Comparison of ENCODE assay signal across 15 cellular contexts in genomic region chr10:14024349-14025202, GRCh38.
DNase-seq lines count a peak whose midpoint lies in the region; ATAC-seq and TF ChIP-seq lines count a peak whose summit lies in the region.
"Had no signal": no experiment of that assay in that cellular context is flagged by ENCODE, and none has a peak within 500 bp of the region (broad histone marks: within the 10 kb centered on the region; RNA-seq: fewer than 3 reads in every experiment).

No MANE protein-coding gene starts in this region.

- no peaks in the 10 kb centered on the region for H3K9me3 Mint-ChIP-seq in stimulated activated memory B cell treated with anti-CD40 and anti-IgM and Interleukin-4, amounts not matched to agents 10 μg/mL and 1 μg/mL and 100 μg/mL, for 72 hours
- no peaks in the 10 kb centered on the region for H3K9me3 Mint-ChIP-seq in CD8-positive, alpha-beta T cell
- H3K9me3 Mint-ChIP-seq: activated CD4-positive, alpha-beta memory T cell treated with anti-CD3 and anti-CD28 coated beads, Interleukin-2, amount 10 ng/mL, durations not matched to agents 7 days and 5 days; neural progenitor cell; T-cell had no signal

- peak; percentile 25 to 62 (median 46) for DNase-seq in adrenal gland
- DNase-seq in left lung = peak in 1 of 2 donors; percentile 40
- no peak for DNase-seq in CD8-positive, alpha-beta T cell
- DNase-seq in NCI-H526 treated with DMSO at 0.1 percent for 48 hours (lab: John Stamatoyannopoulos, UW) = no peak
- DNase-seq: activated CD4-positive, alpha-beta memory T cell treated with anti-CD3 and anti-CD28 coated beads, Interleukin-2, amount 10 ng/mL, durations not matched to agents 7 days and 5 days; activated naive CD4-positive, alpha-beta T cell treated with anti-CD3 and anti-CD28 coated beads, Interleukin-2, amount 10 ng/mL, durations not matched to agents 7 days and 5 days; central memory CD4-positive, alpha-beta T cell; NCI-H1694 treated with DMSO at 0.1 percent for 48 hours; T-cell had no signal

- ATAC-seq in GM18511 (IDR thresholded peaks at IDR 0.05; ENCODE audit: unreplicated experiment) (peak; percentile 68), left lung (peak; percentile 52), HG02938 (IDR thresholded peaks at IDR 0.05; ENCODE audit: unreplicated experiment) (no peak), GM21367 (IDR thresholded peaks at IDR 0.05; ENCODE audit: unreplicated experiment) (no peak)
- ATAC-seq in stimulated activated memory B cell treated with anti-CD40 and anti-IgM and Interleukin-4, amounts not matched to agents 10 μg/mL and 1 μg/mL and 100 μg/mL, for 72 hours = peak; percentile 73
- ATAC-seq in CD8-positive, alpha-beta T cell = no peak
- ATAC-seq: T-cell had no signal

- peaks cover 41% of the 10 kb centered on the region for H3K27me3 Mint-ChIP-seq in stimulated activated memory B cell treated with anti-CD40 and anti-IgM and Interleukin-4, amounts not matched to agents 10 μg/mL and 1 μg/mL and 100 μg/mL, for 72 hours
- H3K27me3 Mint-ChIP-seq in CD8-positive, alpha-beta T cell (ENCODE audit: low read depth) = peaks cover 9% of the 10 kb centered on the region

- no peaks in the 10 kb centered on the region for H3K36me3 Mint-ChIP-seq in stimulated activated memory B cell treated with anti-CD40 and anti-IgM and Interleukin-4, amounts not matched to agents 10 μg/mL and 1 μg/mL and 100 μg/mL, for 72 hours
- H3K36me3 Mint-ChIP-seq in CD8-positive, alpha-beta T cell = no peaks in the 10 kb centered on the region
- H3K36me3 Mint-ChIP-seq: activated naive CD4-positive, alpha-beta T cell treated with anti-CD3 and anti-CD28 coated beads, Interleukin-2, amount 10 ng/mL, durations not matched to agents 7 days and 5 days; T-cell had no signal

- H3K27ac ChIP-seq in adrenal gland = peak overlapping the region in 3 of 5 donors; percentile 9 to 86 (median 67)
- no peak overlapping the region for H3K27ac ChIP-seq in left lung
- H3K27ac ChIP-seq in CD8-positive, alpha-beta T cell (ENCODE audit: low read depth, low read length) = no peak overlapping the region
- H3K27ac ChIP-seq: neural progenitor cell had no signal

- WGBS in adrenal gland, 4 donors = 62 to 71% (median 70%) methylated on average over 15 of the region's 15 CpGs

- H3K9me3 ChIP-seq in adrenal gland (replicated peaks in 1 of 3) = no peaks in the 10 kb centered on the region
- no peaks in the 10 kb centered on the region for H3K9me3 ChIP-seq in left lung
- H3K9me3 ChIP-seq in CD8-positive, alpha-beta T cell (ENCODE audit: low read length) = no peaks in the 10 kb centered on the region

- H3K27me3 ChIP-seq in adrenal gland (no peaks in the 10 kb centered on the region), left lung (no peaks in the 10 kb centered on the region)
- H3K27me3 ChIP-seq in CD8-positive, alpha-beta T cell (ENCODE audit: insufficient read depth, low read length) = no peaks in the 10 kb centered on the region
- H3K27me3 ChIP-seq: BLaER1 treated with 17β-estradiol and CSF1 and Interleukin-3, amounts not matched to agents 10 nM and 100 nM; neural progenitor cell had no signal

- peak overlapping the region; percentile 62 for H3K27ac Mint-ChIP-seq in stimulated activated memory B cell treated with anti-CD40 and anti-IgM and Interleukin-4, amounts not matched to agents 10 μg/mL and 1 μg/mL and 100 μg/mL, for 72 hours
- no peak overlapping the region for H3K27ac Mint-ChIP-seq in CD8-positive, alpha-beta T cell
- H3K27ac Mint-ChIP-seq: activated CD4-positive, alpha-beta memory T cell treated with anti-CD3 and anti-CD28 coated beads, Interleukin-2, amount 10 ng/mL, durations not matched to agents 7 days and 5 days; activated naive CD4-positive, alpha-beta T cell treated with anti-CD3 and anti-CD28 coated beads, Interleukin-2, amount 10 ng/mL, durations not matched to agents 7 days and 5 days; neural progenitor cell; T-cell had no signal

- TF ChIP-seq CTCF in adrenal gland (IDR thresholded peaks at IDR 0.05) = no peak
- no peak for TF ChIP-seq CTCF in left lung (IDR thresholded peaks at IDR 0.05)
- no peak for TF ChIP-seq CTCF in CD8-positive, alpha-beta T cell (IDR thresholded peaks at IDR 0.05)

- intact Hi-C loops in adrenal gland (cut with DNase I) = no loop called here
- intact Hi-C loops in left lung (cut with DNase I) = no loop called here
- intact Hi-C loops in CD8-positive, alpha-beta T cell (cut with DNase I, micrococcal nuclease) = no loop called here

- H3K4me1 Mint-ChIP-seq in stimulated activated memory B cell treated with anti-CD40 and anti-IgM and Interleukin-4, amounts not matched to agents 10 μg/mL and 1 μg/mL and 100 μg/mL, for 72 hours = peaks cover 27% of the 10 kb centered on the region
- H3K4me1 Mint-ChIP-seq in CD8-positive, alpha-beta T cell (ENCODE audit: low read depth) = peaks cover 17% of the 10 kb centered on the region
- H3K4me1 Mint-ChIP-seq: activated CD4-positive, alpha-beta memory T cell treated with anti-CD3 and anti-CD28 coated beads, Interleukin-2, amount 10 ng/mL, durations not matched to agents 7 days and 5 days had no signal

- H3K36me3 ChIP-seq in adrenal gland (replicated peaks in 1 of 2) = no peaks in the 10 kb centered on the region
- no peaks in the 10 kb centered on the region for H3K36me3 ChIP-seq in left lung
- H3K36me3 ChIP-seq in CD8-positive, alpha-beta T cell (ENCODE audit: insufficient read depth, low read length) = no peaks in the 10 kb centered on the region
- H3K36me3 ChIP-seq: neural progenitor cell had no signal

- no peaks in the 10 kb centered on the region for H3K4me1 ChIP-seq in adrenal gland (replicated peaks in 1 of 2)
- H3K4me1 ChIP-seq in left lung = no peaks in the 10 kb centered on the region
- H3K4me1 ChIP-seq in CD8-positive, alpha-beta T cell (ENCODE audit: insufficient read depth, low read length) = peaks cover 9% of the 10 kb centered on the region

- TF ChIP-seq POLR2A in adrenal gland (IDR thresholded peaks at IDR 0.05) = peak in 1 of 2 donors; percentile 12

- CTCF ChIA-PET in CD8-positive, alpha-beta T cell (lab: Charles Lee) = interaction anchor here (0.7 kb wide), 2 partner anchors 55 to 462 kb away, joined by 3 to 4 read pairs; no protein-coding TSS in a partner anchor

- H3K4me3 Mint-ChIP-seq in stimulated activated memory B cell treated with anti-CD40 and anti-IgM and Interleukin-4, amounts not matched to agents 10 μg/mL and 1 μg/mL and 100 μg/mL, for 72 hours = peak overlapping the region; percentile 77
- no peak overlapping the region for H3K4me3 Mint-ChIP-seq in CD8-positive, alpha-beta T cell
- H3K4me3 Mint-ChIP-seq: activated CD4-positive, alpha-beta memory T cell treated with anti-CD3 and anti-CD28 coated beads, Interleukin-2, amount 10 ng/mL, durations not matched to agents 7 days and 5 days; activated naive CD4-positive, alpha-beta T cell treated with anti-CD3 and anti-CD28 coated beads, Interleukin-2, amount 10 ng/mL, durations not matched to agents 7 days and 5 days; neural progenitor cell had no signal

- H3K4me3 ChIP-seq in adrenal gland (no peak overlapping the region), left lung (no peak overlapping the region)
- H3K4me3 ChIP-seq in CD8-positive, alpha-beta T cell (ENCODE audit: low read depth, low read length) = no peak overlapping the region
- H3K4me3 ChIP-seq: neural progenitor cell had no signal

- POLR2A ChIA-PET in CD8-positive, alpha-beta T cell (lab: Charles Lee) = interaction anchor here (0.6 to 0.7 kb wide), 2 partner anchors 262 to 1075 kb away, joined by 3 read pairs; no protein-coding TSS in a partner anchor

Comparison
In these comparisons a context has a peak if more than half of its experiments do, and no peak if none do; other contexts are left out.
1. ATAC-seq: peak in GM18511 (single experiment), left lung (single experiment) and stimulated activated memory B cell treated with anti-CD40 and anti-IgM and Interleukin-4, amounts not matched to agents 10 μg/mL and 1 μg/mL and 100 μg/mL, for 72 hours (single experiment); none in HG02938 (single experiment), GM21367 (single experiment) and CD8-positive, alpha-beta T cell (single experiment).
2. DNase-seq: peak in adrenal gland (7 of 7); none in CD8-positive, alpha-beta T cell (0 of 7) and NCI-H526 treated with DMSO at 0.1 percent for 48 hours (single experiment).
3. H3K27ac ChIP-seq: peak in adrenal gland (3 of 5); none in left lung (0 of 2) and CD8-positive, alpha-beta T cell (single experiment).